ENCODE assay signal across 14 cellular contexts in genomic region chr11:64766881-64767280, GRCh38. TPM values are rescaled to one million over a fixed set of nuclear protein-coding genes. Genes with fewer than 3 reads are reported as not detected.
DNase-seq lines count a peak whose midpoint lies in the region; ATAC-seq, FAIRE-seq and TF ChIP-seq lines count a peak whose summit lies in the region.
"Had no signal": no experiment of that assay in that cellular context is flagged by ENCODE, and none has a peak within 500 bp of the region (broad histone marks: within the 10 kb centered on the region; RNA-seq: fewer than 3 reads in every experiment).

No MANE protein-coding gene starts in this region.

- no peak for FAIRE-seq in H1 (lab: Jason Lieb, UNC)
- FAIRE-seq: A549, astrocyte had no signal

- H3K79me2 ChIP-seq in H1 (ENCODE audit: control insufficient read depth in 1 of 2, insufficient read depth in 2 of 2, low read length in 2 of 2): peaks cover 0 to 30% of the 10 kb centered on the region in 2 experiments; a peak in 2 of 4 replicates

- H4K8ac ChIP-seq in H1 (ENCODE audit: extremely low read depth, insufficient read depth, low read length): no peak overlapping the region

- H3K4me3 Mint-ChIP-seq in activated CD4-positive, alpha-beta T cell treated with anti-CD3 and anti-CD28 coated beads, Interleukin-2, amount 10 ng/mL, durations not matched to agents 24 days and 14 days: peak overlapping the region; percentile 6

- H3K27ac ChIP-seq in KOPT-K1 (ENCODE audit: low read depth, low read length, poor library complexity, severe bottlenecking) (peak overlapping the region; percentile 20), H1 (ENCODE audit: low read depth, low read length) (peak overlapping the region; percentile 0; the same call in 1 of the 2 replicates), skeletal muscle tissue (ENCODE audit: low read depth, low read length) (peak overlapping the region; percentile 63)
- H3K27ac ChIP-seq: A549, vagina had no signal

- H3K27ac Mint-ChIP-seq in activated CD4-positive, alpha-beta T cell treated with anti-CD3 and anti-CD28 coated beads, Interleukin-2, amount 10 ng/mL, durations not matched to agents 24 days and 14 days: no peak overlapping the region

- H2BK15ac ChIP-seq in H1 (ENCODE audit: low read length): no peak overlapping the region

- no peak overlapping the region for H3K18ac ChIP-seq in H1 (ENCODE audit: extremely low read depth, low read length)

- TF ChIP-seq EP300 in H1 (IDR thresholded peaks at IDR 0.05; ENCODE audit: borderline replicate concordance in 1 of 2, low read depth in 2 of 2, low read length in 2 of 2): no peak

- H3K4me1 ChIP-seq in H1 (replicated peaks in 1 of 4; ENCODE audit: control insufficient read depth in 3 of 4, insufficient read depth in 4 of 4, low read length in 3 of 4): peaks cover 20 to 48% (median 40%) of the 10 kb centered on the region in 4 experiments
- peaks cover 50 to 63% (median 57%) of the 10 kb centered on the region in 3 donors for H3K4me1 ChIP-seq in skeletal muscle tissue (ENCODE audit: control insufficient read depth in 3 of 3, insufficient read depth in 3 of 3, low read length in 3 of 3)

- CTCF ChIA-PET in H1 (lab: Charles Lee; ENCODE audit: partially characterized antibody): interaction anchor here (0.6 to 23.6 kb wide), 7 partner anchors 10 to 831 kb away, joined by 3 to 376 read pairs (median 4); partner anchors contain the start of genes RASGRP2 and SF1

- WGBS in H1 (ENCODE audit: extremely low coverage in 1 of 2, insufficient coverage in 1 of 2, insufficient read length in 1 of 2, insufficient replicate concordance in 2 of 2, low coverage in 1 of 2, low lambda C conversion rate in 2 of 2, missing lambda C conversion rate in 1 of 2), 2 experiments: 96% methylated on average over 5 of the region's 11 CpGs; no CpG with 5 or more reads in 1 of the 2 experiments

- no peak overlapping the region for H4K5ac ChIP-seq in H1 (ENCODE audit: insufficient read length, low read depth, low read length)

- no peak overlapping the region for H4K91ac ChIP-seq in H1 (replicated peaks; ENCODE audit: insufficient read length, low read length)

- peak overlapping the region; percentile 20; the same call in 1 of the 2 replicates for H2BK5ac ChIP-seq in H1 (ENCODE audit: low read depth, low read length)

- H3K27me3 ChIP-seq in H1 (replicated peaks in 1 of 4; ENCODE audit: control insufficient read depth in 3 of 4, extremely low read depth in 1 of 4, insufficient read depth in 3 of 4, low read length in 3 of 4): no peaks in the 10 kb centered on the region; a peak in 1 of 7 replicates
- H3K27me3 ChIP-seq in skeletal muscle tissue (ENCODE audit: control insufficient read depth in 3 of 3, insufficient read depth in 3 of 3, low read length in 3 of 3): no peaks in the 10 kb centered on the region
- H3K27me3 ChIP-seq: vagina had no signal

- no peak overlapping the region for H2AFZ ChIP-seq in H1 (ENCODE audit: low read length)

- no peak for TF ChIP-seq CTCF in H1 (IDR thresholded peaks at IDR 0.05; ENCODE audit: control extremely low read depth in 1 of 3, insufficient read depth in 1 of 3, low read depth in 1 of 3, low read length in 3 of 3)

- H3K56ac ChIP-seq in H1 (replicated peaks; ENCODE audit: insufficient read length, low read depth, low read length): no peak overlapping the region

- no peak overlapping the region for H3K4ac ChIP-seq in H1 (replicated peaks; ENCODE audit: insufficient read length, low read depth, low read length)

- H2BK120ac ChIP-seq in H1 (replicated peaks; ENCODE audit: low read depth, low read length): no peak overlapping the region

- H3K4me3 ChIP-seq in H1 (ENCODE audit: extremely low read depth in 1 of 4, insufficient read depth in 2 of 4, low read depth in 3 of 4, low read length in 4 of 4): no peak overlapping the region
- no peak overlapping the region for H3K4me3 ChIP-seq in skeletal muscle tissue (ENCODE audit: low read length in 3 of 3)
- H3K4me3 ChIP-seq: A549, vagina had no signal

- H4K20me1 ChIP-seq in H1 (replicated peaks in 1 of 2; ENCODE audit: control insufficient read depth in 1 of 2, insufficient read depth in 2 of 2, low read length in 2 of 2): peaks cover 21 to 37% of the 10 kb centered on the region in 2 experiments

- ATAC-seq in GM19463 (IDR thresholded peaks at IDR 0.05; ENCODE audit: unreplicated experiment): no peak

- H3K4me2 ChIP-seq in H1 (ENCODE audit: insufficient read depth in 1 of 2, low read depth in 2 of 2, low read length in 2 of 2): no peak overlapping the region
- H3K4me2 ChIP-seq: A549 had no signal

- no peaks in the 10 kb centered on the region for H3K9me3 Mint-ChIP-seq in activated CD4-positive, alpha-beta T cell treated with anti-CD3 and anti-CD28 coated beads, Interleukin-2, amount 10 ng/mL, durations not matched to agents 24 days and 14 days

- no peak for DNase-seq in activated CD4-positive, alpha-beta T cell treated with anti-CD3 and anti-CD28 coated beads, Interleukin-2, amount 10 ng/mL, durations not matched to agents 24 days and 14 days
- no peak for DNase-seq in activated CD4-positive, alpha-beta T cell treated with anti-CD3 and anti-CD28 coated beads for 48 hours
- DNase-seq in H1 (ENCODE audit: low read depth in 1 of 2, low spot score in 2 of 2): no peak
- no peak for DNase-seq in NCI-H748 treated with DMSO at 0.1 percent for 48 hours (lab: John Stamatoyannopoulos, UW)
- no peak for DNase-seq in NCI-H1436 treated with DMSO at 0.1 percent for 48 hours (lab: John Stamatoyannopoulos, UW)
- DNase-seq: effector CD8-positive, alpha-beta T cell; glutamatergic neuron; OCI-M1 had no signal

- no peak; a peak in 1 of 3 replicates for TF ChIP-seq POLR2A in H1 (IDR thresholded peaks at IDR 0.05; ENCODE audit: control extremely low read depth in 1 of 2, low read depth in 2 of 2, low read length in 2 of 2)

- H2BK20ac ChIP-seq in H1 (ENCODE audit: low read length): no peak overlapping the region

- H2AK5ac ChIP-seq in H1 (ENCODE audit: low read depth, low read length): no peak overlapping the region

- intact Hi-C loops in activated CD4-positive, alpha-beta T cell treated with anti-CD3 and anti-CD28 coated beads, Interleukin-2, amount 10 ng/mL, durations not matched to agents 24 days and 14 days (cut with micrococcal nuclease): loop anchor here (1.0 kb wide), 1 partner anchor 23 kb away; the partner anchor contains the start of gene RASGRP2

- H3K9me3 ChIP-seq in KOPT-K1 (ENCODE audit: insufficient read depth, low read length, poor library complexity, severe bottlenecking) (no peaks in the 10 kb centered on the region), H1 (ENCODE audit: insufficient read depth in 2 of 2, low read depth in 1 of 2, low read length in 1 of 2) (no peaks in the 10 kb centered on the region), skeletal muscle tissue (ENCODE audit: control insufficient read depth in 3 of 3, low read length in 3 of 3) (no peaks in the 10 kb centered on the region)
- H3K9me3 ChIP-seq: A549, vagina had no signal

- peaks cover 70% of the 10 kb centered on the region for H3K4me1 Mint-ChIP-seq in activated CD4-positive, alpha-beta T cell treated with anti-CD3 and anti-CD28 coated beads, Interleukin-2, amount 10 ng/mL, durations not matched to agents 24 days and 14 days

- no peaks in the 10 kb centered on the region for H3K27me3 Mint-ChIP-seq in activated CD4-positive, alpha-beta T cell treated with anti-CD3 and anti-CD28 coated beads, Interleukin-2, amount 10 ng/mL, durations not matched to agents 24 days and 14 days

- POLR2A ChIA-PET in H1 (lab: Charles Lee; ENCODE audit: partially characterized antibody): interaction anchor here (0.9 to 42.9 kb wide), 3 partner anchors 1 to 19 kb away, joined by 3 to 1087 read pairs (median 1087); partner anchors contain the start of genes PYGM, RASGRP2 and SF1

- no peak for TF ChIP-seq RAD21 in H1 (IDR thresholded peaks at IDR 0.05 in 1 of 2, conservative IDR thresholded peaks at IDR 0.05 in 1 of 2; ENCODE audit: low read depth in 2 of 2, low read length in 2 of 2)

- H3K36me3 ChIP-seq in KOPT-K1 (ENCODE audit: insufficient read depth, low read length) (peaks cover 96% of the 10 kb centered on the region), H1 (ENCODE audit: control insufficient read depth in 2 of 4, insufficient read depth in 4 of 4, low read length in 3 of 4) (peaks cover 49 to 84% (median 72%) of the 10 kb centered on the region in 4 experiments), skeletal muscle tissue (ENCODE audit: control insufficient read depth in 3 of 3, insufficient read depth in 3 of 3, low read length in 3 of 3) (peaks cover 70 to 76% (median 72%) of the 10 kb centered on the region in 3 donors)

- H3K79me1 ChIP-seq in H1 (ENCODE audit: low read depth, low read length): peaks cover 3% of the 10 kb centered on the region

- H3K36me3 Mint-ChIP-seq in activated CD4-positive, alpha-beta T cell treated with anti-CD3 and anti-CD28 coated beads, Interleukin-2, amount 10 ng/mL, durations not matched to agents 24 days and 14 days (ENCODE audit: low read depth): peaks cover 87% of the 10 kb centered on the region

- H3K23ac ChIP-seq in H1 (ENCODE audit: insufficient read length): no peak overlapping the region

- H3K23me2 ChIP-seq in H1 (ENCODE audit: low read depth, low read length): no peaks in the 10 kb centered on the region

- no peak overlapping the region for H2BK12ac ChIP-seq in H1 (ENCODE audit: low read depth, low read length)

- H3K9ac ChIP-seq in H1 (replicated peaks in 1 of 4; ENCODE audit: extremely low read depth in 1 of 4, low read depth in 3 of 4, low read length in 3 of 4) (no peak overlapping the region), skeletal muscle tissue (ENCODE audit: low read depth in 1 of 3, low read length in 3 of 3) (peak overlapping the region in 1 of 3 donors; percentile 10)

- no peak overlapping the region for H3K14ac ChIP-seq in H1 (ENCODE audit: insufficient read length)

RNA-seq across cellular contexts. Expression of gene PYGM, which starts 7.1 kb away (rescaled TPM):
- total RNA-seq in activated CD4-positive, alpha-beta T cell treated with anti-CD3 and anti-CD28 coated beads, Interleukin-2, amount 10 ng/mL, durations not matched to agents 24 days and 14 days: 2.4 and 3.1 TPM in 2 replicates
- total RNA-seq in H1 (2021; fragmentation: NEBNext Ultra II Directional; extraction: Animal tissue kit (Norgen Biotek cat#: 25700)): 9.6 and 9.7 TPM in 2 replicates
- 10.0 and 15.2 TPM in 2 replicates for polyA plus RNA-seq in H1 (2011; rRNA removed)
- 10.4 TPM for polyA plus RNA-seq in H1 (2011; cell fraction: cytosol; rRNA removed)
- 20.9 TPM for polyA plus RNA-seq in H1 (2011; cell fraction: nucleus; rRNA removed)
- polyA plus RNA-seq in H1 (2012, experiment 1 of 2): 9.2 to 15.4 TPM (median 13.0 TPM) in 4 replicates
- polyA plus RNA-seq in H1 (2012, experiment 2 of 2): 11.5 TPM
- polyA plus RNA-seq in H1 (2013, experiment 1 of 2): 6.9 TPM
- 6.3 TPM for polyA plus RNA-seq in H1 (2013, experiment 2 of 2)
- polyA minus RNA-seq in H1 (2011; rRNA and poly(A)+ RNA removed): 13.2 and 16.4 TPM in 2 replicates
- 12.3 TPM for polyA minus RNA-seq in H1 (2011; cell fraction: cytosol; rRNA and poly(A)+ RNA removed)
- 5.4 TPM for polyA minus RNA-seq in H1 (2011; cell fraction: nucleus; rRNA and poly(A)+ RNA removed)
- total RNA-seq in skeletal muscle tissue: 291 TPM

RNA-seq across cellular contexts. Expression of gene SF1, which starts 11.5 kb away (rescaled TPM):
- 522 and 525 TPM in 2 replicates for total RNA-seq in activated CD4-positive, alpha-beta T cell treated with anti-CD3 and anti-CD28 coated beads, Interleukin-2, amount 10 ng/mL, durations not matched to agents 24 days and 14 days
- 353 and 365 TPM in 2 replicates for total RNA-seq in H1 (2021; fragmentation: NEBNext Ultra II Directional; extraction: Animal tissue kit (Norgen Biotek cat#: 25700))
- polyA plus RNA-seq in H1 (2011; rRNA removed): 72.7 and 110 TPM in 2 replicates
- polyA plus RNA-seq in H1 (2011; cell fraction: cytosol; rRNA removed): 70.0 TPM
- 197 TPM for polyA plus RNA-seq in H1 (2011; cell fraction: nucleus; rRNA removed)
- polyA plus RNA-seq in H1 (2012, experiment 1 of 2): 259 to 328 TPM (median 273 TPM) in 4 replicates
- polyA plus RNA-seq in H1 (2012, experiment 2 of 2): 150 TPM
- 194 TPM for polyA plus RNA-seq in H1 (2013, experiment 1 of 2)
- 181 TPM for polyA plus RNA-seq in H1 (2013, experiment 2 of 2)
- 75.9 and 88.7 TPM in 2 replicates for polyA minus RNA-seq in H1 (2011; rRNA and poly(A)+ RNA removed)
- polyA minus RNA-seq in H1 (2011; cell fraction: cytosol; rRNA and poly(A)+ RNA removed): 107 TPM
- 210 TPM for polyA minus RNA-seq in H1 (2011; cell fraction: nucleus; rRNA and poly(A)+ RNA removed)
- 102 TPM for total RNA-seq in skeletal muscle tissue

RNA-seq across cellular contexts. Expression of gene RASGRP2, which starts 22.9 kb away (rescaled TPM):
- total RNA-seq in activated CD4-positive, alpha-beta T cell treated with anti-CD3 and anti-CD28 coated beads, Interleukin-2, amount 10 ng/mL, durations not matched to agents 24 days and 14 days: 13.4 and 14.5 TPM in 2 replicates
- total RNA-seq in H1 (2021; fragmentation: NEBNext Ultra II Directional; extraction: Animal tissue kit (Norgen Biotek cat#: 25700)): 37.9 and 40.6 TPM in 2 replicates
- polyA plus RNA-seq in H1 (2011; rRNA removed): 45.7 and 50.4 TPM in 2 replicates
- 41.1 TPM for polyA plus RNA-seq in H1 (2011; cell fraction: cytosol; rRNA removed)
- 127 TPM for polyA plus RNA-seq in H1 (2011; cell fraction: nucleus; rRNA removed)
- 30.1 to 58.0 TPM (median 54.6 TPM) in 4 replicates for polyA plus RNA-seq in H1 (2012, experiment 1 of 2)
- 31.1 TPM for polyA plus RNA-seq in H1 (2012, experiment 2 of 2)
- 33.0 TPM for polyA plus RNA-seq in H1 (2013, experiment 1 of 2)
- 34.6 TPM for polyA plus RNA-seq in H1 (2013, experiment 2 of 2)
- polyA minus RNA-seq in H1 (2011; rRNA and poly(A)+ RNA removed): 14.8 and 18.9 TPM in 2 replicates
- 12.3 TPM for polyA minus RNA-seq in H1 (2011; cell fraction: cytosol; rRNA and poly(A)+ RNA removed)
- polyA minus RNA-seq in H1 (2011; cell fraction: nucleus; rRNA and poly(A)+ RNA removed): 24.8 TPM
- 12.0 TPM for total RNA-seq in skeletal muscle tissue

RNA-seq across cellular contexts. Expression of gene MAP4K2, which starts 36.1 kb away (rescaled TPM):
- total RNA-seq in activated CD4-positive, alpha-beta T cell treated with anti-CD3 and anti-CD28 coated beads, Interleukin-2, amount 10 ng/mL, durations not matched to agents 24 days and 14 days: 63.5 and 67.3 TPM in 2 replicates
- total RNA-seq in H1 (2021; fragmentation: NEBNext Ultra II Directional; extraction: Animal tissue kit (Norgen Biotek cat#: 25700)): 20.7 and 24.0 TPM in 2 replicates
- 20.1 and 25.3 TPM in 2 replicates for polyA plus RNA-seq in H1 (2011; rRNA removed)
- polyA plus RNA-seq in H1 (2011; cell fraction: cytosol; rRNA removed): 22.2 TPM
- polyA plus RNA-seq in H1 (2011; cell fraction: nucleus; rRNA removed): 54.2 TPM
- 14.0 to 19.1 TPM (median 15.9 TPM) in 4 replicates for polyA plus RNA-seq in H1 (2012, experiment 1 of 2)
- 12.9 TPM for polyA plus RNA-seq in H1 (2012, experiment 2 of 2)
- polyA plus RNA-seq in H1 (2013, experiment 1 of 2): 11.2 TPM
- 12.0 TPM for polyA plus RNA-seq in H1 (2013, experiment 2 of 2)
- polyA minus RNA-seq in H1 (2011; rRNA and poly(A)+ RNA removed): 18.5 and 20.3 TPM in 2 replicates
- polyA minus RNA-seq in H1 (2011; cell fraction: cytosol; rRNA and poly(A)+ RNA removed): 11.0 TPM
- polyA minus RNA-seq in H1 (2011; cell fraction: nucleus; rRNA and poly(A)+ RNA removed): 11.6 TPM
- total RNA-seq in skeletal muscle tissue: 2.6 TPM

RNA-seq across cellular contexts. Expression of gene MEN1, which starts 43.5 kb away (rescaled TPM):
- 36.7 and 39.1 TPM in 2 replicates for total RNA-seq in activated CD4-positive, alpha-beta T cell treated with anti-CD3 and anti-CD28 coated beads, Interleukin-2, amount 10 ng/mL, durations not matched to agents 24 days and 14 days
- total RNA-seq in H1 (2021; fragmentation: NEBNext Ultra II Directional; extraction: Animal tissue kit (Norgen Biotek cat#: 25700)): 56.3 and 56.9 TPM in 2 replicates
- 47.2 and 78.5 TPM in 2 replicates for polyA plus RNA-seq in H1 (2011; rRNA removed)
- polyA plus RNA-seq in H1 (2011; cell fraction: cytosol; rRNA removed): 43.0 TPM
- polyA plus RNA-seq in H1 (2011; cell fraction: nucleus; rRNA removed): 97.2 TPM
- 37.5 to 59.8 TPM (median 54.2 TPM) in 4 replicates for polyA plus RNA-seq in H1 (2012, experiment 1 of 2)
- polyA plus RNA-seq in H1 (2012, experiment 2 of 2): 53.7 TPM
- 63.6 TPM for polyA plus RNA-seq in H1 (2013, experiment 1 of 2)
- 66.9 TPM for polyA plus RNA-seq in H1 (2013, experiment 2 of 2)
- 22.9 and 27.9 TPM in 2 replicates for polyA minus RNA-seq in H1 (2011; rRNA and poly(A)+ RNA removed)
- 32.7 TPM for polyA minus RNA-seq in H1 (2011; cell fraction: cytosol; rRNA and poly(A)+ RNA removed)
- polyA minus RNA-seq in H1 (2011; cell fraction: nucleus; rRNA and poly(A)+ RNA removed): 27.2 TPM
- 7.3 TPM for total RNA-seq in skeletal muscle tissue

Comparison
In these comparisons a context has a peak if more than half of its experiments do, and no peak if none do; other contexts are left out.
1. H3K27ac ChIP-seq: peak in every context shown above with its lines; median percentile 63 in skeletal muscle tissue; 20 in KOPT-K1; 0 in H1.
2. RNA of gene PYGM, which starts 7.1 kb away (total RNA-seq): 291 TPM in skeletal muscle tissue (single experiment); 9.6 to 9.7 TPM in H1 and 2.4 to 3.1 TPM in activated CD4-positive, alpha-beta T cell treated with anti-CD3 and anti-CD28 coated beads, Interleukin-2, amount 10 ng/mL, durations not matched to agents 24 days and 14 days; every median in the first group is over 10 times any median in the second.